Comparison of ENCODE assay signal across 22 cellular contexts in genomic region chr2:8304821-8305766, GRCh38.
A peak's percentile ranks its signal among the peaks of the same experiment; 100 is the strongest.
DNase-seq lines count a peak whose midpoint lies in the region; ATAC-seq, FAIRE-seq and TF ChIP-seq lines count a peak whose summit lies in the region.
"Had no signal": no experiment of that assay in that cellular context is flagged by ENCODE, and none has a peak within 500 bp of the region (broad histone marks: within the 10 kb centered on the region; RNA-seq: fewer than 3 reads in every experiment).

No MANE protein-coding gene starts in this region.

- RAD21 ChIA-PET in GM12878 (lab: Charles Lee; ENCODE audit: unreplicated experiment) = interaction anchor here (0.6 to 5.6 kb wide), 8 partner anchors 9 to 314 kb away, joined by 3 to 22 read pairs (median 3); no protein-coding TSS in a partner anchor

- TF ChIP-seq CTCF in A673 (conservative IDR thresholded peaks at IDR 0.05; ENCODE audit: low read depth, low read length) = no peak
- TF ChIP-seq CTCF in CD8-positive, alpha-beta T cell (IDR thresholded peaks at IDR 0.05) = no peak
- no peak for TF ChIP-seq CTCF in GM12878 (IDR thresholded peaks at IDR 0.05 in 2 of 3, conservative IDR thresholded peaks at IDR 0.05 in 1 of 3; ENCODE audit: control insufficient read depth in 2 of 3, extremely low read depth in 1 of 3, insufficient read depth in 1 of 3, low read depth in 3 of 3, low read length in 3 of 3)
- no peak for TF ChIP-seq CTCF in liver (IDR thresholded peaks at IDR 0.05; ENCODE audit: low read depth, low read length, missing input control)
- no peak for TF ChIP-seq CTCF in WERI-Rb-1 (IDR thresholded peaks at IDR 0.05; ENCODE audit: low read depth, low read length)

- H3K4me3 ChIP-seq in A673 (ENCODE audit: low read depth, low read length, poor library complexity, severe bottlenecking) (no peak overlapping the region), GM12878 (no peak overlapping the region), liver (ENCODE audit: low read depth in 1 of 3, low read length in 3 of 3) (no peak overlapping the region), WERI-Rb-1 (ENCODE audit: low read depth, low read length) (no peak overlapping the region)
- no peak overlapping the region for H3K4me3 ChIP-seq in CD8-positive, alpha-beta T cell (ENCODE audit: low read depth, low read length)
- H3K4me3 ChIP-seq: lower lobe of right lung, prostate gland, thyroid gland had no signal

- H3K27me3 Mint-ChIP-seq in CD8-positive, alpha-beta T cell (ENCODE audit: low read depth) = peaks cover 1% of the 10 kb centered on the region
- H3K27me3 Mint-ChIP-seq: T-cell had no signal

- DNase-seq in A673 (ENCODE audit: low spot score) = no peak
- no peak for DNase-seq in CD8-positive, alpha-beta T cell
- DNase-seq in GM12878 (ENCODE audit: low read depth, low spot score) = no peak
- DNase-seq in ACHN = no peak
- DNase-seq in iPS-NIHi11 (ENCODE audit: low spot score) = no peak
- no peak for DNase-seq in WERI-Rb-1
- DNase-seq: activated naive CD4-positive, alpha-beta T cell treated with Interleukin-2 at 50 U/mL for 16 hours; cortex of kidney; lower lobe of right lung; NCI-H1092 treated with DMSO at 0.1 percent for 48 hours; NCI-H2171; NCI-H774; RPMI8226; T-cell; thyroid gland had no signal

- H3K27me3 ChIP-seq in A673 (replicated peaks; ENCODE audit: insufficient read depth, low read depth, low read length, poor library complexity) = no peaks in the 10 kb centered on the region
- no peaks in the 10 kb centered on the region for H3K27me3 ChIP-seq in CD8-positive, alpha-beta T cell (ENCODE audit: insufficient read depth, low read length)
- H3K27me3 ChIP-seq in GM12878 (replicated peaks in 1 of 2; ENCODE audit: control insufficient read depth in 2 of 2, insufficient read depth in 2 of 2, low read length in 1 of 2) = no peaks in the 10 kb centered on the region
- H3K27me3 ChIP-seq in liver (ENCODE audit: control insufficient read depth in 4 of 4, insufficient read depth in 4 of 4, low read length in 3 of 4) = no peaks in the 10 kb centered on the region
- no peaks in the 10 kb centered on the region for H3K27me3 ChIP-seq in WERI-Rb-1 (ENCODE audit: insufficient read depth, low read depth, severe bottlenecking)
- H3K27me3 ChIP-seq: thyroid gland had no signal

- intact Hi-C loops in A673 (cut with micrococcal nuclease; ENCODE audit: unreplicated experiment) (no loop called here), GM12878 (cut with micrococcal nuclease; ENCODE audit: unreplicated experiment) (loop anchor here (5.0 to 10.0 kb wide), 5 partner anchors 72 to 578 kb away; no protein-coding TSS in a partner anchor)
- intact Hi-C loops in CD8-positive, alpha-beta T cell (cut with DNase I, micrococcal nuclease) = loop anchor here (5.0 to 10.0 kb wide), 4 partner anchors 32 to 880 kb away; no protein-coding TSS in a partner anchor

- H3K27ac Mint-ChIP-seq in CD8-positive, alpha-beta T cell = no peak overlapping the region
- H3K27ac Mint-ChIP-seq: B cell, IgD-negative memory B cell, WTC11 had no signal

- no peak overlapping the region for H3K4me2 ChIP-seq in GM12878 (ENCODE audit: control insufficient read depth, insufficient read depth)

- FAIRE-seq in GM12878 (lab: Jason Lieb, UNC) = no peak

- BruUV-seq in A673 (replicated peaks; lab: Mats Ljungman, UMichigan) (no TSS peak), GM12878 (replicated peaks; lab: Mats Ljungman, UMichigan) (no TSS peak)

- H3K36me3 ChIP-seq in A673 (ENCODE audit: insufficient read depth, low read length, poor library complexity, severe bottlenecking) (no peaks in the 10 kb centered on the region), GM12878 (ENCODE audit: control insufficient read depth in 2 of 2, insufficient read depth in 2 of 2, low read length in 1 of 2) (no peaks in the 10 kb centered on the region; a peak in 2 of 4 replicates), liver (ENCODE audit: control insufficient read depth in 4 of 4, insufficient read depth in 3 of 4, low read depth in 1 of 4, low read length in 3 of 4) (no peaks in the 10 kb centered on the region), WERI-Rb-1 (no peaks in the 10 kb centered on the region)
- H3K36me3 ChIP-seq in CD8-positive, alpha-beta T cell (ENCODE audit: insufficient read depth, low read length) = no peaks in the 10 kb centered on the region
- H3K36me3 ChIP-seq: lower lobe of right lung, prostate gland, thyroid gland had no signal

- H3K27ac ChIP-seq in A673 (ENCODE audit: low read depth, low read length, poor library complexity, severe bottlenecking) = peak overlapping the region; percentile 13
- no peak overlapping the region for H3K27ac ChIP-seq in CD8-positive, alpha-beta T cell (ENCODE audit: low read depth, low read length)
- no peak overlapping the region for H3K27ac ChIP-seq in GM12878 (ENCODE audit: control insufficient read depth, insufficient read depth)
- peak overlapping the region; percentile 46 to 66 for H3K27ac ChIP-seq in liver (ENCODE audit: low read depth in 1 of 2, low read length in 2 of 2)
- no peak overlapping the region for H3K27ac ChIP-seq in WERI-Rb-1
- H3K27ac ChIP-seq: lower lobe of right lung, prostate gland, thyroid gland had no signal

- ATAC-seq in CD8-positive, alpha-beta T cell = no peak
- ATAC-seq in GM12878 = no peak
- ATAC-seq in GM18909 (IDR thresholded peaks at IDR 0.05; ENCODE audit: poor library complexity, unreplicated experiment) = no peak
- ATAC-seq: lower lobe of right lung; stimulated activated effector memory CD8-positive, alpha-beta T cell treated with anti-CD3 and anti-CD28 coated beads, Interleukin-12 subunit alpha, Interleukin-12 subunit beta, amount 100 ng/mL, for 72 hours; T-cell; WTC11 had no signal

- no peaks in the 10 kb centered on the region for H3K36me3 Mint-ChIP-seq in CD8-positive, alpha-beta T cell
- H3K36me3 Mint-ChIP-seq: T-cell, WTC11 had no signal

- SMC1A ChIA-PET in GM12878 (lab: Charles Lee; ENCODE audit: uncharacterized antibody, unreplicated experiment) = interaction anchor here (0.6 to 16.5 kb wide), 11 partner anchors 8 to 298 kb away, joined by 3 to 352 read pairs (median 4); no protein-coding TSS in a partner anchor

- in situ Hi-C loops in GM12878 (cut with MboI) = loop anchor here (5.0 kb wide), 3 partner anchors 172 to 377 kb away; partner anchors contain the start of gene ID2
- in situ Hi-C loops in ACHN (cut with HindIII; ENCODE audit: low pct_ligation_motif_present, low pct_unique_long_range_greater_than_20kb, low sequenced_read_pairs) = no loop called here

- no peak for TF ChIP-seq POLR2A in GM12878 (IDR thresholded peaks at IDR 0.05; ENCODE audit: low read depth, low read length)

- H3K9ac ChIP-seq in GM12878 (ENCODE audit: control insufficient read depth, insufficient read depth, low read length) (no peak overlapping the region), liver (ENCODE audit: low read depth in 1 of 2, low read length in 2 of 2) (no peak overlapping the region)

- H3K9me3 ChIP-seq in A673 (ENCODE audit: low read depth, low read length, poor library complexity, severe bottlenecking) = no peaks in the 10 kb centered on the region
- no peaks in the 10 kb centered on the region for H3K9me3 ChIP-seq in CD8-positive, alpha-beta T cell (ENCODE audit: low read length)
- peaks cover 13% of the 10 kb centered on the region for H3K9me3 ChIP-seq in GM12878 (replicated peaks; ENCODE audit: control insufficient read depth, insufficient read depth, low read length)
- H3K9me3 ChIP-seq in liver (ENCODE audit: control insufficient read depth in 4 of 4, low read length in 3 of 4) = no peaks in the 10 kb centered on the region
- H3K9me3 ChIP-seq in WERI-Rb-1 (ENCODE audit: severe bottlenecking) = no peaks in the 10 kb centered on the region
- H3K9me3 ChIP-seq: lower lobe of right lung, prostate gland, thyroid gland had no signal

- TF ChIP-seq RAD21 in GM12878 (IDR thresholded peaks at IDR 0.05; ENCODE audit: insufficient read depth, low read depth, low read length) (no peak), liver (IDR thresholded peaks at IDR 0.05) (peak; percentile 61 to 69)

- WGBS in GM12878 (ENCODE audit: insufficient coverage, insufficient replicate concordance, low lambda C conversion rate, missing lambda C conversion rate) = 90% methylated on average over 18 of the region's 18 CpGs
- WGBS in liver = 67% methylated on average over 18 of the region's 18 CpGs

- POLR2A ChIA-PET in A673 (lab: Charles Lee; ENCODE audit: low non-redundant PET) (no interaction called here), GM12878 (lab: Charles Lee) (interaction anchor here (1.2 to 5.8 kb wide), 2 partner anchors 8 to 104 kb away, joined by 5 to 30 read pairs; no protein-coding TSS in a partner anchor)
- POLR2A ChIA-PET in CD8-positive, alpha-beta T cell (lab: Charles Lee) = no interaction called here

- no peak for TF ChIP-seq EP300 in GM12878 (IDR thresholded peaks at IDR 0.05; ENCODE audit: borderline replicate concordance in 1 of 2, control insufficient read depth in 1 of 2, low read depth in 2 of 2, low read length in 2 of 2)

- no peaks in the 10 kb centered on the region for H3K9me3 Mint-ChIP-seq in CD8-positive, alpha-beta T cell
- H3K9me3 Mint-ChIP-seq: stimulated activated effector memory CD8-positive, alpha-beta T cell treated with anti-CD3 and anti-CD28 coated beads, Interleukin-12 subunit alpha, Interleukin-12 subunit beta, amount 100 ng/mL, for 72 hours had no signal

- H3K4me3 Mint-ChIP-seq in CD8-positive, alpha-beta T cell = peak overlapping the region; percentile 8
- H3K4me3 Mint-ChIP-seq: B cell, WTC11 had no signal

- H3K4me1 ChIP-seq in A673 (ENCODE audit: insufficient read depth, low read length, poor library complexity, severe bottlenecking) (peaks cover 14% of the 10 kb centered on the region), GM12878 (ENCODE audit: control insufficient read depth, insufficient read depth, low read length) (peaks cover 71% of the 10 kb centered on the region), liver (ENCODE audit: control insufficient read depth in 4 of 4, insufficient read depth in 4 of 4, low read length in 3 of 4) (peaks cover 5 to 24% (median 14%) of the 10 kb centered on the region in 4 donors)
- peaks cover 59% of the 10 kb centered on the region for H3K4me1 ChIP-seq in CD8-positive, alpha-beta T cell (ENCODE audit: insufficient read depth, low read length)
- H3K4me1 ChIP-seq: prostate gland, thyroid gland had no signal

- H2AFZ ChIP-seq in GM12878 (ENCODE audit: control insufficient read depth, low read depth, low read length) = no peak overlapping the region

- no peaks in the 10 kb centered on the region for H3K79me2 ChIP-seq in GM12878 (ENCODE audit: control insufficient read depth, insufficient read depth, low read length)

- no peaks in the 10 kb centered on the region for H4K20me1 ChIP-seq in GM12878 (ENCODE audit: control insufficient read depth, insufficient read depth)

- peaks cover 61% of the 10 kb centered on the region for H3K4me1 Mint-ChIP-seq in CD8-positive, alpha-beta T cell (ENCODE audit: low read depth)

- CTCF ChIA-PET in A673 (lab: Charles Lee) (no interaction called here), GM12878 (lab: Yijun Ruan, JAX) (interaction anchor here (0.8 to 5.2 kb wide), 2 partner anchors 8 to 115 kb away, joined by 3 to 25 read pairs; no protein-coding TSS in a partner anchor)
- CTCF ChIA-PET in CD8-positive, alpha-beta T cell (lab: Charles Lee) = interaction anchor here (1.0 kb wide), 1 partner anchor 17 kb away, joined by 3 read pairs; no protein-coding TSS in a partner anchor

Comparison
In these comparisons a context has a peak if more than half of its experiments do, and no peak if none do; other contexts are left out.
1. H3K27ac ChIP-seq: peak in A673 (single experiment) and liver (2 of 2); none in CD8-positive, alpha-beta T cell (single experiment), GM12878 (single experiment) and WERI-Rb-1 (single experiment).